Comparison of ENCODE assay signal across 1 cellular context in the genomic region with DNA sequence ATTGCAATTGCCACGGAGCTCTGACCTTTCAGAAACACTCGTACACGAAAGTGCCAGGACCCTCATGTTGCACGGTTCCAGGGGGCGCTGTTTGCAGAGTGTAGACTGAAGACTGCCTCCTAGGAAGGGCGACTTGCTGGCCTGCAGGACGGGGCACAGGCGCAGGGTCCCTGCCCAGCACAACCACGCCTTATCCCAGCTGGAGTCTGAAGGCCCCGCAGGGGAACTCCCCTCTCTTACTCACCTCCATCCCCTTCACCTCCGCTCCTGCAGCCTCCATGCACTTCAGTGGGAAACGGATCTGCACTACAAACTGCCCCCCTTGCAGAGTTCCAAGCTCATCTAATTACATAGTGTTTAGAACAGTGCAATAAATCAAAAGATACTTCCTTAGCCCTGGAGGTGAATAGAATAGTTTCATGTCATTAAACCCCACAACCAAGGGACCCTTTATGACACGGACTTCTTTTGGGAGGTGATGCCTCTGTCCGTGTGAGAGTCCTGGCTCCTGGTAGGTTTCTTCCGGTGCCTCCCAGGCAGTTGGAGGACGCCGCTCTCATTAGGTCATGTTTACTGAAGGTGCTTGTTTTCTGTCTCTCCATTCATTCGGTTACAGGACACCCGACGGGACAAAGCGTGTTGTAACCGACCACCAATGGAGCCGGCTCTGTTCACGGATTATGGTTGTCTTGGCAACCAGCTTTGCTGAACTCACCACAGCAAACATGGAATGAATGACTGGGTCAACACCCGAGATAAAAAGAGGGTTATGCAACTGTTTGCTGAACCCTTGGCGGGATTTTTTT.
TF ChIP-seq lines count a peak whose summit lies in the region.

No MANE protein-coding gene starts in this region.

TF ChIP-seq in HEK293, 187 proteins besides CTCF, POLR2A, EP300 and RAD21 (continued from another document and continues in another):
- TF ChIP-seq, protein P1, sequence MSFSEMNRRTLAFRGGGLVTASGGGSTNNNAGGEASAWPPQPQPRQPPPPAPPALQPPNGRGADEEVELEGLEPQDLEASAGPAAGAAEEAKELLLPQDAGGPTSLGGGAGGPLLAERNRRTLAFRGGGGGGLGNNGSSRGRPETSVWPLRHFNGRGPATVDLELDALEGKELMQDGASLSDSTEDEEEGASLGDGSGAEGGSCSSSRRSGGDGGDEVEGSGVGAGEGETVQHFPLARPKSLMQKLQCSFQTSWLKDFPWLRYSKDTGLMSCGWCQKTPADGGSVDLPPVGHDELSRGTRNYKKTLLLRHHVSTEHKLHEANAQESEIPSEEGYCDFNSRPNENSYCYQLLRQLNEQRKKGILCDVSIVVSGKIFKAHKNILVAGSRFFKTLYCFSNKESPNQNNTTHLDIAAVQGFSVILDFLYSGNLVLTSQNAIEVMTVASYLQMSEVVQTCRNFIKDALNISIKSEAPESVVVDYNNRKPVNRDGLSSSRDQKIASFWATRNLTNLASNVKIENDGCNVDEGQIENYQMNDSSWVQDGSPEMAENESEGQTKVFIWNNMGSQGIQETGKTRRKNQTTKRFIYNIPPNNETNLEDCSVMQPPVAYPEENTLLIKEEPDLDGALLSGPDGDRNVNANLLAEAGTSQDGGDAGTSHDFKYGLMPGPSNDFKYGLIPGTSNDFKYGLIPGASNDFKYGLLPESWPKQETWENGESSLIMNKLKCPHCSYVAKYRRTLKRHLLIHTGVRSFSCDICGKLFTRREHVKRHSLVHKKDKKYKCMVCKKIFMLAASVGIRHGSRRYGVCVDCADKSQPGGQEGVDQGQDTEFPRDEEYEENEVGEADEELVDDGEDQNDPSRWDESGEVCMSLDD (tag by site-specific recombination; IDR thresholded peaks at IDR 0.05) = 0 out of 2 replicates have a peak, but pooled peaks have one; percentile 33
- TF ChIP-seq, protein P2, sequence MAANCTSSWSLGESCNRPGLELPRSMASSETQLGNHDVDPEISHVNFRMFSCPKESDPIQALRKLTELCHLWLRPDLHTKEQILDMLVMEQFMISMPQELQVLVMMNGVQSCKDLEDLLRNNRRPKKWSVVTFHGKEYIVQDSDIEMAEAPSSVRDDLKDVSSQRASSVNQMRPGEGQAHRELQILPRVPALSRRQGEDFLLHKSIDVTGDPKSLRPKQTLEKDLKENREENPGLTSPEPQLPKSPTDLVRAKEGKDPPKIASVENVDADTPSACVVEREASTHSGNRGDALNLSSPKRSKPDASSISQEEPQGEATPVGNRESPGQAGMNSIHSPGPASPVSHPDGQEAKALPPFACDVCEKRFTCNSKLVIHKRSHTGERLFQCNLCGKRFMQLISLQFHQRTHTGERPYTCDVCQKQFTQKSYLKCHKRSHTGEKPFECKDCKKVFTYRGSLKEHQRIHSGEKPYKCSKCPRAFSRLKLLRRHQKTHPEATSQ (tag by site-specific recombination; IDR thresholded peaks at IDR 0.05) = 0 out of 2 replicates have a peak, but pooled peaks have one; percentile 58
- TF ChIP-seq ZNF121 (tag by site-specific recombination; IDR thresholded peaks at IDR 0.05) = peak; percentile 99
- TF ChIP-seq ZBTB1 (tag by site-specific recombination; IDR thresholded peaks at IDR 0.05) = no peak
- peak; percentile 88 for TF ChIP-seq OSR2 (tag by site-specific recombination; IDR thresholded peaks at IDR 0.05)
- no peak for TF ChIP-seq ZNF19 (tag by site-specific recombination; IDR thresholded peaks at IDR 0.05; ENCODE audit: low read depth)
- no peak for TF ChIP-seq ZNF621 (tag by site-specific recombination; IDR thresholded peaks at IDR 0.05)
- TF ChIP-seq KLF1 (tag by site-specific recombination; IDR thresholded peaks at IDR 0.05) = peak; percentile 59
- TF ChIP-seq ZNF521 (tag by site-specific recombination; IDR thresholded peaks at IDR 0.05) = no peak
- TF ChIP-seq ZNF114 (tag by site-specific recombination; IDR thresholded peaks at IDR 0.05) = no peak
- no peak for TF ChIP-seq ZNF785 (tag by site-specific recombination; IDR thresholded peaks at IDR 0.05)
- TF ChIP-seq ZNF692 (tag by site-specific recombination; IDR thresholded peaks at IDR 0.05) = peak; percentile 44; the same call in 1 of the 2 replicates
- peak; percentile 40; the same call in 1 of the 2 replicates for TF ChIP-seq SCRT2 (tag by site-specific recombination; IDR thresholded peaks at IDR 0.05)
- TF ChIP-seq ZSCAN30 (tag by site-specific recombination; IDR thresholded peaks at IDR 0.05) = peak; percentile 58
- 0 out of 2 replicates have a peak, but pooled peaks have one; percentile 36 for TF ChIP-seq ZNF223 (tag by site-specific recombination; IDR thresholded peaks at IDR 0.05)
- TF ChIP-seq, protein P3, sequence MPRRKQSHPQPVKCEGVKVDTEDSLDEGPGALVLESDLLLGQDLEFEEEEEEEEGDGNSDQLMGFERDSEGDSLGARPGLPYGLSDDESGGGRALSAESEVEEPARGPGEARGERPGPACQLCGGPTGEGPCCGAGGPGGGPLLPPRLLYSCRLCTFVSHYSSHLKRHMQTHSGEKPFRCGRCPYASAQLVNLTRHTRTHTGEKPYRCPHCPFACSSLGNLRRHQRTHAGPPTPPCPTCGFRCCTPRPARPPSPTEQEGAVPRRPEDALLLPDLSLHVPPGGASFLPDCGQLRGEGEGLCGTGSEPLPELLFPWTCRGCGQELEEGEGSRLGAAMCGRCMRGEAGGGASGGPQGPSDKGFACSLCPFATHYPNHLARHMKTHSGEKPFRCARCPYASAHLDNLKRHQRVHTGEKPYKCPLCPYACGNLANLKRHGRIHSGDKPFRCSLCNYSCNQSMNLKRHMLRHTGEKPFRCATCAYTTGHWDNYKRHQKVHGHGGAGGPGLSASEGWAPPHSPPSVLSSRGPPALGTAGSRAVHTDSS (tag by site-specific recombination; IDR thresholded peaks at IDR 0.05) = no peak
- TF ChIP-seq ZNF791 (tag by site-specific recombination; IDR thresholded peaks at IDR 0.05) = no peak
- no peak for TF ChIP-seq ZNF16 (tag by site-specific recombination; IDR thresholded peaks at IDR 0.05; ENCODE audit: low read depth)
- TF ChIP-seq, protein P4, sequence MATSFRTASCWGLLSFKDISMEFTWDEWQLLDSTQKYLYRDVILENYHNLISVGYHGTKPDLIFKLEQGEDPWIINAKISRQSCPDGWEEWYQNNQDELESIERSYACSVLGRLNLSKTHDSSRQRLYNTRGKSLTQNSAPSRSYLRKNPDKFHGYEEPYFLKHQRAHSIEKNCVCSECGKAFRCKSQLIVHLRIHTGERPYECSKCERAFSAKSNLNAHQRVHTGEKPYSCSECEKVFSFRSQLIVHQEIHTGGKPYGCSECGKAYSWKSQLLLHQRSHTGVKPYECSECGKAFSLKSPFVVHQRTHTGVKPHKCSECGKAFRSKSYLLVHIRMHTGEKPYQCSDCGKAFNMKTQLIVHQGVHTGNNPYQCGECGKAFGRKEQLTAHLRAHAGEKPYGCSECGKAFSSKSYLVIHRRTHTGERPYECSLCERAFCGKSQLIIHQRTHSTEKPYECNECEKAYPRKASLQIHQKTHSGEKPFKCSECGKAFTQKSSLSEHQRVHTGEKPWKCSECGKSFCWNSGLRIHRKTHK (tag by site-specific recombination; IDR thresholded peaks at IDR 0.05) = no peak
- TF ChIP-seq KLF7 (tag by site-specific recombination; IDR thresholded peaks at IDR 0.05; ENCODE audit: borderline replicate concordance) = no peak
- TF ChIP-seq ZNF768 (tag by site-specific recombination; IDR thresholded peaks at IDR 0.05) = no peak
- peak; percentile 54 for TF ChIP-seq ZNF501 (tag by site-specific recombination; IDR thresholded peaks at IDR 0.05)
- TF ChIP-seq ZBTB20 (tag by site-specific recombination; IDR thresholded peaks at IDR 0.05) = peak; percentile 31; the same call in 1 of the 2 replicates
- no peak for TF ChIP-seq ZNF292 (tag by site-specific recombination; IDR thresholded peaks at IDR 0.05; ENCODE audit: borderline replicate concordance, low read depth)
- TF ChIP-seq ZNF600 (tag by site-specific recombination; IDR thresholded peaks at IDR 0.05) = peak; percentile 78
- no peak for TF ChIP-seq ZNF529 (tag by site-specific recombination; IDR thresholded peaks at IDR 0.05; ENCODE audit: insufficient replicate concordance)
- peak; percentile 81 for TF ChIP-seq ZNF335 (tag by site-specific recombination; conservative IDR thresholded peaks at IDR 0.05)
- no peak for TF ChIP-seq ZNF701 (tag by site-specific recombination; IDR thresholded peaks at IDR 0.05)
- TF ChIP-seq, protein P5, sequence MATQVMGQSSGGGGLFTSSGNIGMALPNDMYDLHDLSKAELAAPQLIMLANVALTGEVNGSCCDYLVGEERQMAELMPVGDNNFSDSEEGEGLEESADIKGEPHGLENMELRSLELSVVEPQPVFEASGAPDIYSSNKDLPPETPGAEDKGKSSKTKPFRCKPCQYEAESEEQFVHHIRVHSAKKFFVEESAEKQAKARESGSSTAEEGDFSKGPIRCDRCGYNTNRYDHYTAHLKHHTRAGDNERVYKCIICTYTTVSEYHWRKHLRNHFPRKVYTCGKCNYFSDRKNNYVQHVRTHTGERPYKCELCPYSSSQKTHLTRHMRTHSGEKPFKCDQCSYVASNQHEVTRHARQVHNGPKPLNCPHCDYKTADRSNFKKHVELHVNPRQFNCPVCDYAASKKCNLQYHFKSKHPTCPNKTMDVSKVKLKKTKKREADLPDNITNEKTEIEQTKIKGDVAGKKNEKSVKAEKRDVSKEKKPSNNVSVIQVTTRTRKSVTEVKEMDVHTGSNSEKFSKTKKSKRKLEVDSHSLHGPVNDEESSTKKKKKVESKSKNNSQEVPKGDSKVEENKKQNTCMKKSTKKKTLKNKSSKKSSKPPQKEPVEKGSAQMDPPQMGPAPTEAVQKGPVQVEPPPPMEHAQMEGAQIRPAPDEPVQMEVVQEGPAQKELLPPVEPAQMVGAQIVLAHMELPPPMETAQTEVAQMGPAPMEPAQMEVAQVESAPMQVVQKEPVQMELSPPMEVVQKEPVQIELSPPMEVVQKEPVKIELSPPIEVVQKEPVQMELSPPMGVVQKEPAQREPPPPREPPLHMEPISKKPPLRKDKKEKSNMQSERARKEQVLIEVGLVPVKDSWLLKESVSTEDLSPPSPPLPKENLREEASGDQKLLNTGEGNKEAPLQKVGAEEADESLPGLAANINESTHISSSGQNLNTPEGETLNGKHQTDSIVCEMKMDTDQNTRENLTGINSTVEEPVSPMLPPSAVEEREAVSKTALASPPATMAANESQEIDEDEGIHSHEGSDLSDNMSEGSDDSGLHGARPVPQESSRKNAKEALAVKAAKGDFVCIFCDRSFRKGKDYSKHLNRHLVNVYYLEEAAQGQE (tag by site-specific recombination; IDR thresholded peaks at IDR 0.05) = no peak; the same call in 1 of the 2 replicates
- TF ChIP-seq PRDM10 (tag by site-specific recombination; IDR thresholded peaks at IDR 0.05) = peak; percentile 91
- TF ChIP-seq ZNF140 (tag by site-specific recombination; IDR thresholded peaks at IDR 0.05) = no peak
- TF ChIP-seq, protein P6, sequence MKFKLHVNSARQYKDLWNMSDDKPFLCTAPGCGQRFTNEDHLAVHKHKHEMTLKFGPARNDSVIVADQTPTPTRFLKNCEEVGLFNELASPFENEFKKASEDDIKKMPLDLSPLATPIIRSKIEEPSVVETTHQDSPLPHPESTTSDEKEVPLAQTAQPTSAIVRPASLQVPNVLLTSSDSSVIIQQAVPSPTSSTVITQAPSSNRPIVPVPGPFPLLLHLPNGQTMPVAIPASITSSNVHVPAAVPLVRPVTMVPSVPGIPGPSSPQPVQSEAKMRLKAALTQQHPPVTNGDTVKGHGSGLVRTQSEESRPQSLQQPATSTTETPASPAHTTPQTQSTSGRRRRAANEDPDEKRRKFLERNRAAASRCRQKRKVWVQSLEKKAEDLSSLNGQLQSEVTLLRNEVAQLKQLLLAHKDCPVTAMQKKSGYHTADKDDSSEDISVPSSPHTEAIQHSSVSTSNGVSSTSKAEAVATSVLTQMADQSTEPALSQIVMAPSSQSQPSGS (tag by site-specific recombination; IDR thresholded peaks at IDR 0.05; ENCODE audit: low read depth) = peak; percentile 76
- no peak for TF ChIP-seq ZNF544 (tag by site-specific recombination; IDR thresholded peaks at IDR 0.05)
- no peak for TF ChIP-seq YY1 (tag by site-specific recombination; IDR thresholded peaks at IDR 0.05)
- peak; percentile 15; the same call in 1 of the 2 replicates for TF ChIP-seq ZNF423 (tag by site-specific recombination; IDR thresholded peaks at IDR 0.05)
- no peak for TF ChIP-seq ZNF596 (tag by site-specific recombination; IDR thresholded peaks at IDR 0.05)
- no peak for TF ChIP-seq EGR2 (tag by site-specific recombination; IDR thresholded peaks at IDR 0.05; ENCODE audit: low read depth)
- TF ChIP-seq ZNF2 (tag by site-specific recombination; IDR thresholded peaks at IDR 0.05) = peak; percentile 64
